ENCODE assay signal across 8 cellular contexts in genomic region chr11:124481365-124482323, GRCh38. TPM values are rescaled to one million over a fixed set of nuclear protein-coding genes. Genes with fewer than 3 reads are reported as not detected.
DNase-seq lines count a peak whose midpoint lies in the region; ATAC-seq, FAIRE-seq and TF ChIP-seq lines count a peak whose summit lies in the region.

No MANE protein-coding gene starts in this region.

- H3K4me3 ChIP-seq in BLaER1 (0 out of 2 replicates have a peak overlapping the region, but pooled peaks have one; percentile 25), astrocyte (ENCODE audit: insufficient read depth, low read depth, low read length) (peak overlapping the region; percentile 55)

- no peaks in the 10 kb centered on the region for H3K27me3 Mint-ChIP-seq in astrocyte (ENCODE audit: low read depth, unreplicated experiment)

- peak overlapping the region; percentile 95 for H3K27ac Mint-ChIP-seq in astrocyte (ENCODE audit: unreplicated experiment)

- no peak for TF ChIP-seq CTCF in astrocyte (IDR thresholded peaks at IDR 0.05; ENCODE audit: insufficient read depth, low read depth, low read length)

- H2AFZ ChIP-seq in astrocyte (ENCODE audit: low read depth, low read length): peak overlapping the region; percentile 77

- H3K4me1 ChIP-seq in BLaER1 (peaks cover 16% of the 10 kb centered on the region), astrocyte (ENCODE audit: insufficient read depth, low read length) (peaks cover 13% of the 10 kb centered on the region)

- no peaks in the 10 kb centered on the region for H3K36me3 ChIP-seq in BLaER1
- H3K36me3 ChIP-seq in astrocyte (ENCODE audit: insufficient read depth, low read length): no peaks in the 10 kb centered on the region

- H4K20me1 ChIP-seq in BLaER1 (no peaks in the 10 kb centered on the region), astrocyte (ENCODE audit: insufficient read depth, low read length) (no peaks in the 10 kb centered on the region)

- H3K9me3 ChIP-seq in BLaER1: no peaks in the 10 kb centered on the region
- H3K9me3 ChIP-seq in astrocyte (ENCODE audit: insufficient read depth, low read depth, low read length): no peaks in the 10 kb centered on the region

- H3K27ac ChIP-seq in BLaER1 (no peak overlapping the region), astrocyte (ENCODE audit: low read depth, low read length) (peak overlapping the region; percentile 41), temporal lobe (ENCODE audit: low read depth, low read length) (peak overlapping the region; percentile 6)

- H3K9ac ChIP-seq in BLaER1 (no peak overlapping the region), astrocyte (ENCODE audit: low read length) (peak overlapping the region; percentile 58)

- H3K27me3 ChIP-seq in BLaER1: no peaks in the 10 kb centered on the region
- no peaks in the 10 kb centered on the region for H3K27me3 ChIP-seq in astrocyte (ENCODE audit: insufficient read depth, low read length)

- peak; percentile 82 for ATAC-seq in GM21723 (IDR thresholded peaks at IDR 0.05; ENCODE audit: unreplicated experiment)

- H3K36me3 Mint-ChIP-seq in astrocyte (ENCODE audit: low read depth, unreplicated experiment): no peaks in the 10 kb centered on the region

- no peaks in the 10 kb centered on the region for H3K9me3 Mint-ChIP-seq in astrocyte (ENCODE audit: unreplicated experiment)

- H3K4me1 Mint-ChIP-seq in astrocyte (ENCODE audit: low read depth, unreplicated experiment): peaks cover 14% of the 10 kb centered on the region

- DNase-seq in NCI-H69 (lab: John Stamatoyannopoulos, UW): peak; percentile 63
- DNase-seq in astrocyte (ENCODE audit: low read depth): peak; percentile 57
- DNase-seq in inferior parietal cortex (ENCODE audit: extremely low spot score): peak; percentile 62
- DNase-seq in DMS 273 treated with DMSO at 0.1 percent for 48 hours (lab: John Stamatoyannopoulos, UW): no peak
- DNase-seq in stimulated activated naive CD4-positive, alpha-beta T cell treated with Interleukin-2 at 50 U/mL for 16 hours (lab: John Stamatoyannopoulos, UW): no peak

- H3K4me2 ChIP-seq in BLaER1 (peak overlapping the region; percentile 65), astrocyte (ENCODE audit: low read length) (peak overlapping the region; percentile 89)

- peak; percentile 39 for FAIRE-seq in astrocyte (lab: Jason Lieb, UNC)

- H3K79me2 ChIP-seq in astrocyte (ENCODE audit: insufficient read depth, low read length): no peaks in the 10 kb centered on the region

- H3K4me3 Mint-ChIP-seq in astrocyte (ENCODE audit: unreplicated experiment): peak overlapping the region; percentile 82

RNA-seq across cellular contexts. Expression of gene OR8B8, which starts 36.1 kb away (rescaled TPM):
- total RNA-seq in astrocyte (not detected in 2 replicates), temporal lobe (not detected)

RNA-seq across cellular contexts. Expression of gene OR8B4, which starts 57.0 kb away (rescaled TPM):
- total RNA-seq in astrocyte: not detected in 2 replicates
- total RNA-seq in temporal lobe: not detected

Comparison
In these comparisons a context has a peak if more than half of its experiments do, and no peak if none do; other contexts are left out.
1. DNase-seq: peak in NCI-H69 (single experiment), astrocyte (single experiment) and inferior parietal cortex (single experiment); none in DMS 273 treated with DMSO at 0.1 percent for 48 hours (single experiment) and stimulated activated naive CD4-positive, alpha-beta T cell treated with Interleukin-2 at 50 U/mL for 16 hours (single experiment).